3 cellular contexts compared by ENCODE assay signal in the genomic region with DNA sequence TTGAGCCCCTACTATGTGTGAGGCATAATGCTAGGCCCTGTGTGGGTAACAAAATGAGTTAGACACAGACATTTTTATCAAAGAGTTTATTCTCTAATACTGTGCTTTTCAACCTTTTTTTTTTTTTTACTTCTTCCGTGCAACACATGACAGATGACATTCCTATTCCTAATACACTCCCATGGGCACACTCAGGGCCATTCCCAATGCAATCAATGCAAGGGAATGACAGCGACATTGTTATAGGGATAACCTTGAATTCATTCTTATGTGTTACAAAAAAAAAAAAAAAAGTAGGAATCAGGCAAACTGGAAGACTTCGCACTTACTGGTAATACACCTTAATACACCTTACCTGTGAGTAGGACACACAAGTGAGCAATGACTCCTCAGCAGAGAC.
"Had no signal": no experiment of that assay in that cellular context is flagged by ENCODE, and none has a peak within 500 bp of the region (broad histone marks: within the 10 kb centered on the region; RNA-seq: fewer than 3 reads in every experiment).

No MANE protein-coding gene starts in this region.

- H3K4me3 ChIP-seq: GM12878 had no signal

- DNase-seq: GDM1, GF-D8 had no signal

- ATAC-seq: GM12878 had no signal
